Comparison of ENCODE assay signal across 1 cellular context in the genomic region with DNA sequence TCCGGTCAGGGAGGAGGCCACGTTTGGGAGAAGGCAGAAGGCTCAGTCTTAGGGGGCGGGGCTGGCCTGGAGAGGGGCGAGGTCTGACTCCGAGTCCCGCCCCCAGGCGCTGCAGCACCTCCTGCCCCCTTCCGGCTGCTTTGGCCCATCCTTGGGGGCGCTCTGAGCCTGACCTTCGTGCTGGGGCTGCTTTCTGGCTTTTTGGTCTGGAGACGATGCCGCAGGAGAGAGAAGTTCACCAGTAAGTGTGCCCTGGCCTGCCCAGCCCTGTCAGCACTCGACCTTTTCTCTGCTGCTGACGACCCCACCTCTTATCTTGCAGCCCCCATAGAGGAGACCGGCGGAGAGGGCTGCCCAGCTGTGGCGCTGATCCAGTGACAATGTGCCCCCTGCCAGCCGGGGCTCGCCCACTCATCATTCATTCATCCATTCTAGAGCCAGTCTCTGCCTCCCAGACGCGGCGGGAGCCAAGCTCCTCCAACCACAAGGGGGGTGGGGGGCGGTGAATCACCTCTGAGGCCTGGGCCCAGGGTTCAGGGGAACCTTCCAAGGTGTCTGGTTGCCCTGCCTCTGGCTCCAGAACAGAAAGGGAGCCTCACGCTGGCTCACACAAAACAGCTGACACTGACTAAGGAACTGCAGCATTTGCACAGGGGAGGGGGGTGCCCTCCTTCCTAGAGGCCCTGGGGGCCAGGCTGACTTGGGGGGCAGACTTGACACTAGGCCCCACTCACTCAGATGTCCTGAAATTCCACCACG.
TF ChIP-seq lines count a peak whose summit lies in the region.

No MANE protein-coding gene starts in this region.

TF ChIP-seq in HEK293, 187 proteins besides CTCF, POLR2A, EP300 and RAD21 (continued from another document):
- TF ChIP-seq, protein P1, sequence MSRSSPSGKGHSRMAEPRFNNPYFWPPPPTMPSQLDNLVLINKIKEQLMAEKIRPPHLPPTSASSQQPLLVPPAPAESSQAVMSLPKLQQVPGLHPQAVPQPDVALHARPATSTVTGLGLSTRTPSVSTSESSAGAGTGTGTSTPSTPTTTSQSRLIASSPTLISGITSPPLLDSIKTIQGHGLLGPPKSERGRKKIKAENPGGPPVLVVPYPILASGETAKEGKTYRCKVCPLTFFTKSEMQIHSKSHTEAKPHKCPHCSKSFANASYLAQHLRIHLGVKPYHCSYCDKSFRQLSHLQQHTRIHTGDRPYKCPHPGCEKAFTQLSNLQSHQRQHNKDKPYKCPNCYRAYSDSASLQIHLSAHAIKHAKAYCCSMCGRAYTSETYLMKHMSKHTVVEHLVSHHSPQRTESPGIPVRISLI (tag by site-specific recombination; IDR thresholded peaks at IDR 0.05), result no peak
- no peak for TF ChIP-seq GLI2 (tag by site-specific recombination; IDR thresholded peaks at IDR 0.05; ENCODE audit: borderline replicate concordance, low read depth)
- peak; percentile 69; the same call in 1 of the 2 replicates for TF ChIP-seq ZFP69B (tag by site-specific recombination; IDR thresholded peaks at IDR 0.05)
- TF ChIP-seq ZNF10 (tag by site-specific recombination; IDR thresholded peaks at IDR 0.05), result 0 out of 2 replicates have a peak, but pooled peaks have one; percentile 14
- TF ChIP-seq ZNF626 (tag by site-specific recombination; IDR thresholded peaks at IDR 0.05), result no peak
- 0 out of 2 replicates have a peak, but pooled peaks have one; percentile 26 for TF ChIP-seq BCL11A (tag by site-specific recombination; IDR thresholded peaks at IDR 0.05; ENCODE audit: low read depth)
- no peak for TF ChIP-seq ZNF747 (tag by site-specific recombination; IDR thresholded peaks at IDR 0.05)
- 0 out of 2 replicates have a peak, but pooled peaks have one; percentile 8 for TF ChIP-seq ZNF335 (tag by site-specific recombination; conservative IDR thresholded peaks at IDR 0.05)
- TF ChIP-seq, protein P2, sequence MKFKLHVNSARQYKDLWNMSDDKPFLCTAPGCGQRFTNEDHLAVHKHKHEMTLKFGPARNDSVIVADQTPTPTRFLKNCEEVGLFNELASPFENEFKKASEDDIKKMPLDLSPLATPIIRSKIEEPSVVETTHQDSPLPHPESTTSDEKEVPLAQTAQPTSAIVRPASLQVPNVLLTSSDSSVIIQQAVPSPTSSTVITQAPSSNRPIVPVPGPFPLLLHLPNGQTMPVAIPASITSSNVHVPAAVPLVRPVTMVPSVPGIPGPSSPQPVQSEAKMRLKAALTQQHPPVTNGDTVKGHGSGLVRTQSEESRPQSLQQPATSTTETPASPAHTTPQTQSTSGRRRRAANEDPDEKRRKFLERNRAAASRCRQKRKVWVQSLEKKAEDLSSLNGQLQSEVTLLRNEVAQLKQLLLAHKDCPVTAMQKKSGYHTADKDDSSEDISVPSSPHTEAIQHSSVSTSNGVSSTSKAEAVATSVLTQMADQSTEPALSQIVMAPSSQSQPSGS (tag by site-specific recombination; IDR thresholded peaks at IDR 0.05; ENCODE audit: low read depth), result no peak
- TF ChIP-seq ZNF548 (tag by site-specific recombination; IDR thresholded peaks at IDR 0.05), result no peak
- peak; percentile 84 for TF ChIP-seq SP2 (tag by site-specific recombination; IDR thresholded peaks at IDR 0.05)
- TF ChIP-seq, protein P3, sequence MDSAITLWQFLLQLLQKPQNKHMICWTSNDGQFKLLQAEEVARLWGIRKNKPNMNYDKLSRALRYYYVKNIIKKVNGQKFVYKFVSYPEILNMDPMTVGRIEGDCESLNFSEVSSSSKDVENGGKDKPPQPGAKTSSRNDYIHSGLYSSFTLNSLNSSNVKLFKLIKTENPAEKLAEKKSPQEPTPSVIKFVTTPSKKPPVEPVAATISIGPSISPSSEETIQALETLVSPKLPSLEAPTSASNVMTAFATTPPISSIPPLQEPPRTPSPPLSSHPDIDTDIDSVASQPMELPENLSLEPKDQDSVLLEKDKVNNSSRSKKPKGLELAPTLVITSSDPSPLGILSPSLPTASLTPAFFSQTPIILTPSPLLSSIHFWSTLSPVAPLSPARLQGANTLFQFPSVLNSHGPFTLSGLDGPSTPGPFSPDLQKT (IDR thresholded peaks at IDR 0.05; ENCODE audit: borderline replicate concordance, low read depth, low read length), result no peak
- peak; percentile 95 for TF ChIP-seq ZNF600 (tag by site-specific recombination; IDR thresholded peaks at IDR 0.05)
- no peak for TF ChIP-seq ZNF561 (tag by site-specific recombination; IDR thresholded peaks at IDR 0.05; ENCODE audit: borderline replicate concordance)
- TF ChIP-seq, protein P4, sequence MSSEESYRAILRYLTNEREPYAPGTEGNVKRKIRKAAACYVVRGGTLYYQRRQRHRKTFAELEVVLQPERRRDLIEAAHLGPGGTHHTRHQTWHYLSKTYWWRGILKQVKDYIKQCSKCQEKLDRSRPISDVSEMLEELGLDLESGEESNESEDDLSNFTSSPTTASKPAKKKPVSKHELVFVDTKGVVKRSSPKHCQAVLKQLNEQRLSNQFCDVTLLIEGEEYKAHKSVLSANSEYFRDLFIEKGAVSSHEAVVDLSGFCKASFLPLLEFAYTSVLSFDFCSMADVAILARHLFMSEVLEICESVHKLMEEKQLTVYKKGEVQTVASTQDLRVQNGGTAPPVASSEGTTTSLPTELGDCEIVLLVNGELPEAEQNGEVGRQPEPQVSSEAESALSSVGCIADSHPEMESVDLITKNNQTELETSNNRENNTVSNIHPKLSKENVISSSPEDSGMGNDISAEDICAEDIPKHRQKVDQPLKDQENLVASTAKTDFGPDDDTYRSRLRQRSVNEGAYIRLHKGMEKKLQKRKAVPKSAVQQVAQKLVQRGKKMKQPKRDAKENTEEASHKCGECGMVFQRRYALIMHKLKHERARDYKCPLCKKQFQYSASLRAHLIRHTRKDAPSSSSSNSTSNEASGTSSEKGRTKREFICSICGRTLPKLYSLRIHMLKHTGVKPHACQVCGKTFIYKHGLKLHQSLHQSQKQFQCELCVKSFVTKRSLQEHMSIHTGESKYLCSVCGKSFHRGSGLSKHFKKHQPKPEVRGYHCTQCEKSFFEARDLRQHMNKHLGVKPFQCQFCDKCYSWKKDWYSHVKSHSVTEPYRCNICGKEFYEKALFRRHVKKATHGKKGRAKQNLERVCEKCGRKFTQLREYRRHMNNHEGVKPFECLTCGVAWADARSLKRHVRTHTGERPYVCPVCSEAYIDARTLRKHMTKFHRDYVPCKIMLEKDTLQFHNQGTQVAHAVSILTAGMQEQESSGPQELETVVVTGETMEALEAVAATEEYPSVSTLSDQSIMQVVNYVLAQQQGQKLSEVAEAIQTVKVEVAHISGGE (tag by site-specific recombination; conservative IDR thresholded peaks at IDR 0.05; ENCODE audit: low read depth), result peak; percentile 67
- no peak for TF ChIP-seq KLF1 (tag by site-specific recombination; IDR thresholded peaks at IDR 0.05)
- TF ChIP-seq ZNF157 (tag by site-specific recombination; IDR thresholded peaks at IDR 0.05), result no peak
- TF ChIP-seq FEZF1 (tag by site-specific recombination; IDR thresholded peaks at IDR 0.05), result no peak
- TF ChIP-seq, protein P5, sequence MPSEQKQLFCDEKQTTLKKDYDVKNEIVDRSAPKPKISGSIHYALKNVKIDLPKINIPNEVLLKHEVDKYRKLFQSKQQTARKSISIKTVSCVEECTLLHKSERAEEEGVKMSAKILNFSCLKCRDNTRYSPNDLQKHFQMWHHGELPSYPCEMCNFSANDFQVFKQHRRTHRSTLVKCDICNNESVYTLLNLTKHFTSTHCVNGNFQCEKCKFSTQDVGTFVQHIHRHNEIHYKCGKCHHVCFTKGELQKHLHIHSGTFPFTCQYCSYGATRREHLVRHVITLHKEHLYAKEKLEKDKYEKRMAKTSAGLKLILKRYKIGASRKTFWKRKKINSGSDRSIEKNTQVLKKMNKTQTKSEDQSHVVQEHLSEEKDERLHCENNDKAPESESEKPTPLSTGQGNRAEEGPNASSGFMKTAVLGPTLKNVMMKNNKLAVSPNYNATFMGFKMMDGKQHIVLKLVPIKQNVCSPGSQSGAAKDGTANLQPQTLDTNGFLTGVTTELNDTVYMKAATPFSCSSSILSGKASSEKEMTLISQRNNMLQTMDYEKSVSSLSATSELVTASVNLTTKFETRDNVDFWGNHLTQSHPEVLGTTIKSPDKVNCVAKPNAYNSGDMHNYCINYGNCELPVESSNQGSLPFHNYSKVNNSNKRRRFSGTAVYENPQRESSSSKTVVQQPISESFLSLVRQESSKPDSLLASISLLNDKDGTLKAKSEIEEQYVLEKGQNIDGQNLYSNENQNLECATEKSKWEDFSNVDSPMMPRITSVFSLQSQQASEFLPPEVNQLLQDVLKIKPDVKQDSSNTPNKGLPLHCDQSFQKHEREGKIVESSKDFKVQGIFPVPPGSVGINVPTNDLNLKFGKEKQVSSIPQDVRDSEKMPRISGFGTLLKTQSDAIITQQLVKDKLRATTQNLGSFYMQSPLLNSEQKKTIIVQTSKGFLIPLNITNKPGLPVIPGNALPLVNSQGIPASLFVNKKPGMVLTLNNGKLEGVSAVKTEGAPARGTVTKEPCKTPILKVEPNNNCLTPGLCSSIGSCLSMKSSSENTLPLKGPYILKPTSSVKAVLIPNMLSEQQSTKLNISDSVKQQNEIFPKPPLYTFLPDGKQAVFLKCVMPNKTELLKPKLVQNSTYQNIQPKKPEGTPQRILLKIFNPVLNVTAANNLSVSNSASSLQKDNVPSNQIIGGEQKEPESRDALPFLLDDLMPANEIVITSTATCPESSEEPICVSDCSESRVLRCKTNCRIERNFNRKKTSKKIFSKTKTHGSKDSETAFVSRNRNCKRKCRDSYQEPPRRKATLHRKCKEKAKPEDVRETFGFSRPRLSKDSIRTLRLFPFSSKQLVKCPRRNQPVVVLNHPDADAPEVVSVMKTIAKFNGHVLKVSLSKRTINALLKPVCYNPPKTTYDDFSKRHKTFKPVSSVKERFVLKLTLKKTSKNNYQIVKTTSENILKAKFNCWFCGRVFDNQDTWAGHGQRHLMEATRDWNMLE (tag by site-specific recombination; conservative IDR thresholded peaks at IDR 0.05; ENCODE audit: low read depth), result no peak
- peak; percentile 87 for TF ChIP-seq SP7 (tag by site-specific recombination; IDR thresholded peaks at IDR 0.05)
- TF ChIP-seq, protein P6, sequence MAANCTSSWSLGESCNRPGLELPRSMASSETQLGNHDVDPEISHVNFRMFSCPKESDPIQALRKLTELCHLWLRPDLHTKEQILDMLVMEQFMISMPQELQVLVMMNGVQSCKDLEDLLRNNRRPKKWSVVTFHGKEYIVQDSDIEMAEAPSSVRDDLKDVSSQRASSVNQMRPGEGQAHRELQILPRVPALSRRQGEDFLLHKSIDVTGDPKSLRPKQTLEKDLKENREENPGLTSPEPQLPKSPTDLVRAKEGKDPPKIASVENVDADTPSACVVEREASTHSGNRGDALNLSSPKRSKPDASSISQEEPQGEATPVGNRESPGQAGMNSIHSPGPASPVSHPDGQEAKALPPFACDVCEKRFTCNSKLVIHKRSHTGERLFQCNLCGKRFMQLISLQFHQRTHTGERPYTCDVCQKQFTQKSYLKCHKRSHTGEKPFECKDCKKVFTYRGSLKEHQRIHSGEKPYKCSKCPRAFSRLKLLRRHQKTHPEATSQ (tag by site-specific recombination; IDR thresholded peaks at IDR 0.05), result no peak
- TF ChIP-seq ZBTB21 (tag by site-specific recombination; IDR thresholded peaks at IDR 0.05), result 0 out of 2 replicates have a peak, but pooled peaks have one; percentile 32
- TF ChIP-seq ZBTB1 (tag by site-specific recombination; IDR thresholded peaks at IDR 0.05), result no peak
- no peak for TF ChIP-seq ZNF76 (tag by site-specific recombination; IDR thresholded peaks at IDR 0.05; ENCODE audit: borderline replicate concordance, low read depth)
- no peak for TF ChIP-seq MEIS1 (CRISPR knock-in tag; IDR thresholded peaks at IDR 0.05; ENCODE audit: borderline replicate concordance)
- no peak for TF ChIP-seq SCRT1 (tag by site-specific recombination; IDR thresholded peaks at IDR 0.05; ENCODE audit: borderline replicate concordance)
- TF ChIP-seq, protein P7, sequence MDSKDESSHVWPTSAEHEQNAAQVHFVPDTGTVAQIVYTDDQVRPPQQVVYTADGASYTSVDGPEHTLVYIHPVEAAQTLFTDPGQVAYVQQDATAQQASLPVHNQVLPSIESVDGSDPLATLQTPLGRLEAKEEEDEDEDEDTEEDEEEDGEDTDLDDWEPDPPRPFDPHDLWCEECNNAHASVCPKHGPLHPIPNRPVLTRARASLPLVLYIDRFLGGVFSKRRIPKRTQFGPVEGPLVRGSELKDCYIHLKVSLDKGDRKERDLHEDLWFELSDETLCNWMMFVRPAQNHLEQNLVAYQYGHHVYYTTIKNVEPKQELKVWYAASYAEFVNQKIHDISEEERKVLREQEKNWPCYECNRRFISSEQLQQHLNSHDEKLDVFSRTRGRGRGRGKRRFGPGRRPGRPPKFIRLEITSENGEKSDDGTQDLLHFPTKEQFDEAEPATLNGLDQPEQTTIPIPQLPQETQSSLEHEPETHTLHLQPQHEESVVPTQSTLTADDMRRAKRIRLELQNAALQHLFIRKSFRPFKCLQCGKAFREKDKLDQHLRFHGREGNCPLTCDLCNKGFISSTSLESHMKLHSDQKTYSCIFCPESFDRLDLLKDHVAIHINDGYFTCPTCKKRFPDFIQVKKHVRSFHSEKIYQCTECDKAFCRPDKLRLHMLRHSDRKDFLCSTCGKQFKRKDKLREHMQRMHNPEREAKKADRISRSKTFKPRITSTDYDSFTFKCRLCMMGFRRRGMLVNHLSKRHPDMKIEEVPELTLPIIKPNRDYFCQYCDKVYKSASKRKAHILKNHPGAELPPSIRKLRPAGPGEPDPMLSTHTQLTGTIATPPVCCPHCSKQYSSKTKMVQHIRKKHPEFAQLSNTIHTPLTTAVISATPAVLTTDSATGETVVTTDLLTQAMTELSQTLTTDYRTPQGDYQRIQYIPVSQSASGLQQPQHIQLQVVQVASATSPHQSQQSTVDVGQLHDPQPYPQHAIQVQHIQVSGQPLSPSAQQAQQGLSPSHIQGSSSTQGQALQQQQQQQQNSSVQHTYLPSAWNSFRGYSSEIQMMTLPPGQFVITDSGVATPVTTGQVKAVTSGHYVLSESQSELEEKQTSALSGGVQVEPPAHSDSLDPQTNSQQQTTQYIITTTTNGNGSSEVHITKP (tag by site-specific recombination; IDR thresholded peaks at IDR 0.05), result no peak; the same call in 1 of the 2 replicates
- TF ChIP-seq, protein P8, sequence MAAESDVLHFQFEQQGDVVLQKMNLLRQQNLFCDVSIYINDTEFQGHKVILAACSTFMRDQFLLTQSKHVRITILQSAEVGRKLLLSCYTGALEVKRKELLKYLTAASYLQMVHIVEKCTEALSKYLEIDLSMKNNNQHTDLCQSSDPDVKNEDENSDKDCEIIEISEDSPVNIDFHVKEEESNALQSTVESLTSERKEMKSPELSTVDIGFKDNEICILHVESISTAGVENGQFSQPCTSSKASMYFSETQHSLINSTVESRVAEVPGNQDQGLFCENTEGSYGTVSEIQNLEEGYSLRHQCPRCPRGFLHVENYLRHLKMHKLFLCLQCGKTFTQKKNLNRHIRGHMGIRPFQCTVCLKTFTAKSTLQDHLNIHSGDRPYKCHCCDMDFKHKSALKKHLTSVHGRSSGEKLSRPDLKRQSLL (tag by site-specific recombination; IDR thresholded peaks at IDR 0.05), result peak; percentile 99
- TF ChIP-seq ZXDB (tag by site-specific recombination; IDR thresholded peaks at IDR 0.05), result no peak
- TF ChIP-seq ZNF623 (tag by site-specific recombination; IDR thresholded peaks at IDR 0.05), result no peak; the same call in 1 of the 2 replicates
- TF ChIP-seq, protein P9, sequence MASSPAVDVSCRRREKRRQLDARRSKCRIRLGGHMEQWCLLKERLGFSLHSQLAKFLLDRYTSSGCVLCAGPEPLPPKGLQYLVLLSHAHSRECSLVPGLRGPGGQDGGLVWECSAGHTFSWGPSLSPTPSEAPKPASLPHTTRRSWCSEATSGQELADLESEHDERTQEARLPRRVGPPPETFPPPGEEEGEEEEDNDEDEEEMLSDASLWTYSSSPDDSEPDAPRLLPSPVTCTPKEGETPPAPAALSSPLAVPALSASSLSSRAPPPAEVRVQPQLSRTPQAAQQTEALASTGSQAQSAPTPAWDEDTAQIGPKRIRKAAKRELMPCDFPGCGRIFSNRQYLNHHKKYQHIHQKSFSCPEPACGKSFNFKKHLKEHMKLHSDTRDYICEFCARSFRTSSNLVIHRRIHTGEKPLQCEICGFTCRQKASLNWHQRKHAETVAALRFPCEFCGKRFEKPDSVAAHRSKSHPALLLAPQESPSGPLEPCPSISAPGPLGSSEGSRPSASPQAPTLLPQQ (tag by site-specific recombination; IDR thresholded peaks at IDR 0.05), result no peak; the same call in 1 of the 2 replicates
